Comparison of ENCODE assay signal across 1 cellular context in genomic region chr1:214506972-214507431, GRCh38.
A peak's percentile ranks its signal among the peaks of the same experiment; 100 is the strongest.
TF ChIP-seq lines count a peak whose summit lies in the region.

No MANE protein-coding gene starts in this region.

TF ChIP-seq in HepG2, 621 proteins besides CTCF, POLR2A, EP300 and RAD21 (continued from another document and continues in another):
- TF ChIP-seq, protein P1, sequence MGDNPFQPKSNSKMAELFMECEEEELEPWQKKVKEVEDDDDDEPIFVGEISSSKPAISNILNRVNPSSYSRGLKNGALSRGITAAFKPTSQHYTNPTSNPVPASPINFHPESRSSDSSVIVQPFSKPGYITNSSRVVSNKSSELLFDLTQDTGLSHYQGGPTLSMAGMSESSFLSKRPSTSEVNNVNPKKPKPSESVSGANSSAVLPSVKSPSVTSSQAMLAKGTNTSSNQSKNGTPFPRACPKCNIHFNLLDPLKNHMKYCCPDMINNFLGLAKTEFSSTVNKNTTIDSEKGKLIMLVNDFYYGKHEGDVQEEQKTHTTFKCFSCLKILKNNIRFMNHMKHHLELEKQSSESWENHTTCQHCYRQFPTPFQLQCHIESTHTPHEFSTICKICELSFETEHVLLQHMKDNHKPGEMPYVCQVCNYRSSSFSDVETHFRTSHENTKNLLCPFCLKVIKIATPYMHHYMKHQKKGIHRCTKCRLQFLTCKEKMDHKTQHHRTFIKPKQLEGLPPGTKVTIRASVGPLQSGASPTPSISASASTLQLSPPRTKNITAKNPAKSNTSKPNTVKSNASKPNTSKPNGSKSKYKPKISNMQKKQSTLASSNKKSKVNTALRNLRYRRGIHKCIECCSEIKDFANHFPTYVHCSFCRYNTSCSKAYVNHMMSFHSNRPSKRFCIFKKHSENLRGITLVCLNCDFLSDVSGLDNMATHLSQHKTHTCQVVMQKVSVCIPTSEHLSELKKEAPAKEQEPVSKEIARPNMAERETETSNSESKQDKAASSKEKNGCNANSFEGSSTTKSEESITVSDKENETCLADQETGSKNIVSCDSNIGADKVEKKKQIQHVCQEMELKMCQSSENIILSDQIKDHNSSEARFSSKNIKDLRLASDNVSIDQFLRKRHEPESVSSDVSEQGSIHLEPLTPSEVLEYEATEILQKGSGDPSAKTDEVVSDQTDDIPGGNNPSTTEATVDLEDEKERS (CRISPR knock-in tag; IDR thresholded peaks at IDR 0.05) = 0 out of 2 replicates have a peak, but pooled peaks have one; percentile 33
- TF ChIP-seq ZMYM4 (CRISPR knock-in tag; IDR thresholded peaks at IDR 0.05) (peak; percentile 63), DNMT3B (CRISPR knock-in tag; conservative IDR thresholded peaks at IDR 0.05) (no peak), ZNF652 (CRISPR knock-in tag; IDR thresholded peaks at IDR 0.05; ENCODE audit: borderline replicate concordance, low read depth) (peak; percentile 90), MAF1 (CRISPR knock-in tag; IDR thresholded peaks at IDR 0.05; ENCODE audit: borderline replicate concordance) (no peak), NFKB2 (CRISPR knock-in tag; IDR thresholded peaks at IDR 0.05; ENCODE audit: borderline replicate concordance) (no peak), ARID3A (IDR thresholded peaks at IDR 0.05; ENCODE audit: low read depth, low read length) (peak; percentile 92; the same call in 1 of the 2 replicates), PBX2 (CRISPR knock-in tag; IDR thresholded peaks at IDR 0.05) (no peak), HOMEZ (CRISPR knock-in tag; IDR thresholded peaks at IDR 0.05; ENCODE audit: low read depth) (peak; percentile 69; the same call in 1 of the 2 replicates), DMTF1 (CRISPR knock-in tag; IDR thresholded peaks at IDR 0.05) (no peak), RFXAP (CRISPR knock-in tag; IDR thresholded peaks at IDR 0.05; ENCODE audit: borderline replicate concordance) (no peak), ARID2 (CRISPR knock-in tag; IDR thresholded peaks at IDR 0.05; ENCODE audit: borderline replicate concordance) (no peak), ETV5 (CRISPR knock-in tag; IDR thresholded peaks at IDR 0.05; ENCODE audit: borderline replicate concordance) (no peak), HDAC2 (CRISPR knock-in tag; IDR thresholded peaks at IDR 0.05) (peak; percentile 47; the same call in 1 of the 2 replicates), SALL2 (CRISPR knock-in tag; IDR thresholded peaks at IDR 0.05) (no peak), ZNF790 (CRISPR knock-in tag; IDR thresholded peaks at IDR 0.05; ENCODE audit: borderline replicate concordance) (no peak), ZNF12 (CRISPR knock-in tag; IDR thresholded peaks at IDR 0.05) (peak; percentile 16; the same call in 1 of the 2 replicates), TBL1XR1 (IDR thresholded peaks at IDR 0.05; ENCODE audit: borderline replicate concordance, low read length, partially characterized antibody) (no peak), SALL1 (CRISPR knock-in tag; IDR thresholded peaks at IDR 0.05) (peak; percentile 30; the same call in 1 of the 2 replicates), NFRKB (IDR thresholded peaks at IDR 0.05) (no peak), E2F5 (CRISPR knock-in tag; conservative IDR thresholded peaks at IDR 0.05) (no peak), CBX5 (CRISPR knock-in tag; IDR thresholded peaks at IDR 0.05; ENCODE audit: borderline replicate concordance) (no peak), SAP130 (CRISPR knock-in tag; IDR thresholded peaks at IDR 0.05; ENCODE audit: low read depth) (peak; percentile 57), ATF7 (IDR thresholded peaks at IDR 0.05) (no peak), ATF7 (CRISPR knock-in tag; IDR thresholded peaks at IDR 0.05) (no peak), ZEB1 (IDR thresholded peaks at IDR 0.05; ENCODE audit: insufficient replicate concordance, low read depth) (peak; percentile 54), RAD51 (IDR thresholded peaks at IDR 0.05; ENCODE audit: borderline replicate concordance) (no peak), NCOR1 (IDR thresholded peaks at IDR 0.05; ENCODE audit: borderline replicate concordance, low read length) (peak; percentile 37; the same call in 1 of the 2 replicates), ZNF609 (CRISPR knock-in tag; IDR thresholded peaks at IDR 0.05; ENCODE audit: borderline replicate concordance) (peak; percentile 49; the same call in 1 of the 2 replicates), SCMH1 (CRISPR knock-in tag; IDR thresholded peaks at IDR 0.05; ENCODE audit: borderline replicate concordance) (no peak), ZNF644 (CRISPR knock-in tag; IDR thresholded peaks at IDR 0.05; ENCODE audit: low read depth) (0 out of 2 replicates have a peak, but pooled peaks have one; percentile 30), RBFOX2 (IDR thresholded peaks at IDR 0.05; ENCODE audit: low read depth, low read length) (no peak), RELA (CRISPR knock-in tag; IDR thresholded peaks at IDR 0.05) (no peak), NFIC (IDR thresholded peaks at IDR 0.05; ENCODE audit: low read length) (peak; percentile 49; the same call in 1 of the 2 replicates), ZSCAN9 (CRISPR knock-in tag; IDR thresholded peaks at IDR 0.05; ENCODE audit: borderline replicate concordance) (no peak), HNF1B (CRISPR knock-in tag; IDR thresholded peaks at IDR 0.05) (peak; percentile 89)
- TF ChIP-seq, protein P2, sequence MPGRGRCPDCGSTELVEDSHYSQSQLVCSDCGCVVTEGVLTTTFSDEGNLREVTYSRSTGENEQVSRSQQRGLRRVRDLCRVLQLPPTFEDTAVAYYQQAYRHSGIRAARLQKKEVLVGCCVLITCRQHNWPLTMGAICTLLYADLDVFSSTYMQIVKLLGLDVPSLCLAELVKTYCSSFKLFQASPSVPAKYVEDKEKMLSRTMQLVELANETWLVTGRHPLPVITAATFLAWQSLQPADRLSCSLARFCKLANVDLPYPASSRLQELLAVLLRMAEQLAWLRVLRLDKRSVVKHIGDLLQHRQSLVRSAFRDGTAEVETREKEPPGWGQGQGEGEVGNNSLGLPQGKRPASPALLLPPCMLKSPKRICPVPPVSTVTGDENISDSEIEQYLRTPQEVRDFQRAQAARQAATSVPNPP (CRISPR knock-in tag; IDR thresholded peaks at IDR 0.05) = no peak
- TF ChIP-seq, protein P3, sequence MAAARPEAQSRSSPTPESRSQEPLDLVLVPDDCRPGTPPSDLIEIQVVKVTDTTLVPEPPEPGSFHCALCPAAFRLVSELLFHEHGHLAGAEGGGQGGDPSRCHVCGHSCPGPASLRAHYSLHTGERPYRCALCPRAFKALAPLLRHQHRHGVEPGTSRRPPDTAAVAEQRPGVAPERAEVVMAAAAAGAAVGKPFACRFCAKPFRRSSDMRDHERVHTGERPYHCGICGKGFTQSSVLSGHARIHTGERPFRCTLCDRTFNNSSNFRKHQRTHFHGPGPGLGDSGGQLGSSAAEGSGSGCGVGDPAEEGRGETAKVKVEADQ (CRISPR knock-in tag; IDR thresholded peaks at IDR 0.05; ENCODE audit: borderline replicate concordance) = no peak
- TF ChIP-seq, protein P4, sequence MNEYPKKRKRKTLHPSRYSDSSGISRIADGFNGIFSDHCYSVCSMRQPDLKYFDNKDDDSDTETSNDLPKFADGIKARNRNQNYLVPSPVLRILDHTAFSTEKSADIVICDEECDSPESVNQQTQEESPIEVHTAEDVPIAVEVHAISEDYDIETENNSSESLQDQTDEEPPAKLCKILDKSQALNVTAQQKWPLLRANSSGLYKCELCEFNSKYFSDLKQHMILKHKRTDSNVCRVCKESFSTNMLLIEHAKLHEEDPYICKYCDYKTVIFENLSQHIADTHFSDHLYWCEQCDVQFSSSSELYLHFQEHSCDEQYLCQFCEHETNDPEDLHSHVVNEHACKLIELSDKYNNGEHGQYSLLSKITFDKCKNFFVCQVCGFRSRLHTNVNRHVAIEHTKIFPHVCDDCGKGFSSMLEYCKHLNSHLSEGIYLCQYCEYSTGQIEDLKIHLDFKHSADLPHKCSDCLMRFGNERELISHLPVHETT (CRISPR knock-in tag; conservative IDR thresholded peaks at IDR 0.05) = no peak
